ENCODE assay signal across 15 cellular contexts in genomic region chr3:54600441-54601204, GRCh38.
A peak's percentile ranks its signal among the peaks of the same experiment; 100 is the strongest.
DNase-seq lines count a peak whose midpoint lies in the region; ATAC-seq and TF ChIP-seq lines count a peak whose summit lies in the region.
"Had no signal": no experiment of that assay in that cellular context is flagged by ENCODE, and none has a peak within 500 bp of the region (broad histone marks: within the 10 kb centered on the region; RNA-seq: fewer than 3 reads in every experiment).

No MANE protein-coding gene starts in this region.

- H3K4me3 ChIP-seq in right lobe of liver, result no peak overlapping the region

- no peak overlapping the region for H3K27ac Mint-ChIP-seq in WTC11

- no peaks in the 10 kb centered on the region for H3K4me1 ChIP-seq in right lobe of liver
- H3K4me1 ChIP-seq: parathyroid adenoma had no signal

- no peak overlapping the region for H3K27ac ChIP-seq in right lobe of liver
- H3K27ac ChIP-seq: KMS-11, parathyroid adenoma had no signal

- 27% methylated on average over 7 of the region's 12 CpGs for WGBS in right lobe of liver (ENCODE audit: insufficient coverage, low coverage, low lambda C conversion rate, missing lambda C conversion rate)

- intact Hi-C loops in head of caudate nucleus (cut with DNase I) (no loop called here), right lobe of liver (cut with DNase I) (no loop called here), left colon (cut with DNase I, micrococcal nuclease) (no loop called here)

- H3K9me3 ChIP-seq in right lobe of liver, result no peaks in the 10 kb centered on the region

- no peak overlapping the region for H3K4me3 Mint-ChIP-seq in WTC11

- TF ChIP-seq CTCF in WTC11 (IDR thresholded peaks at IDR 0.05) (no peak), omental fat pad (IDR thresholded peaks at IDR 0.05) (no peak), right lobe of liver (IDR thresholded peaks at IDR 0.05) (no peak)

- CTCF ChIA-PET in WTC11 (lab: Charles Lee), result no interaction called here

- H3K36me3 Mint-ChIP-seq in WTC11, result no peaks in the 10 kb centered on the region

- no peak for TF ChIP-seq POLR2A in right lobe of liver (IDR thresholded peaks at IDR 0.05)

- peak; percentile 74 for ATAC-seq in WTC11
- ATAC-seq in omental fat pad (ENCODE audit: low FRiP score), result peak; percentile 35
- no peak for ATAC-seq in right lobe of liver
- ATAC-seq in SK-N-SH treated with all-trans-retinoic acid at 6 μM for 48 hours, result no peak
- no peak for ATAC-seq in left colon
- ATAC-seq: Panc1 had no signal

- no peaks in the 10 kb centered on the region; the same call in 1 of the 2 replicates for H3K27me3 Mint-ChIP-seq in WTC11 (ENCODE audit: low read depth)

- no peaks in the 10 kb centered on the region for H3K9me3 Mint-ChIP-seq in WTC11

- POLR2A ChIA-PET in WTC11 (lab: Charles Lee), result no interaction called here

- no peaks in the 10 kb centered on the region for H3K36me3 ChIP-seq in right lobe of liver

- H3K4me1 Mint-ChIP-seq in WTC11, result peaks cover 37% of the 10 kb centered on the region

- peak in 9 of 14 donors; percentile 2 to 50 (median 18) for DNase-seq in C1 segment of cervical spinal cord (lab: John Stamatoyannopoulos, UW)
- DNase-seq in WTC11 (ENCODE audit: low spot score), result no peak
- peak in 33 of 42 donors; percentile 4 to 73 (median 37) for DNase-seq in head of caudate nucleus
- no peak for DNase-seq in omental fat pad (ENCODE audit: low spot score)
- DNase-seq in right lobe of liver, result no peak
- no peak for DNase-seq in activated CD4-positive, alpha-beta T cell treated with anti-CD3 and anti-CD28 coated beads for 1 hour
- no peak for DNase-seq in left colon
- DNase-seq: activated effector memory CD4-positive, alpha-beta T cell treated with Interleukin-2 at 50 U/mL for 16 hours; effector CD8-positive, alpha-beta T cell; NCI-H1436 treated with DMSO at 0.1 percent for 48 hours; NCI-H510A treated with DMSO at 0.1 percent for 48 hours had no signal

- no peaks in the 10 kb centered on the region for H3K27me3 ChIP-seq in right lobe of liver

TF ChIP-seq in WTC11, 78 proteins besides CTCF, POLR2A, EP300 and RAD21:
- TF ChIP-seq CBFB (CRISPR knock-in tag; IDR thresholded peaks at IDR 0.05; ENCODE audit: low read depth), result no peak
- TF ChIP-seq TEAD1 (CRISPR knock-in tag; IDR thresholded peaks at IDR 0.05), result no peak
- no peak for TF ChIP-seq ATF1 (CRISPR knock-in tag; IDR thresholded peaks at IDR 0.05)
- no peak for TF ChIP-seq JAZF1 (CRISPR knock-in tag; IDR thresholded peaks at IDR 0.05)
- TF ChIP-seq TEAD4 (CRISPR knock-in tag; IDR thresholded peaks at IDR 0.05), result no peak
- TF ChIP-seq PRRX2 (CRISPR knock-in tag; IDR thresholded peaks at IDR 0.05), result no peak
- no peak for TF ChIP-seq GRHL2 (CRISPR knock-in tag; IDR thresholded peaks at IDR 0.05; ENCODE audit: insufficient replicate concordance, severe bottlenecking)
- no peak for TF ChIP-seq ZMAT4 (CRISPR knock-in tag; IDR thresholded peaks at IDR 0.05)

TF ChIP-seq in SK-N-SH treated with all-trans-retinoic acid at 6 μM for 48 hours, 23 proteins besides CTCF, POLR2A, EP300 and RAD21:
- TF ChIP-seq TCF4 (CRISPR knock-in tag; IDR thresholded peaks at IDR 0.05; ENCODE audit: borderline replicate concordance) (no peak), CREB5 (CRISPR knock-in tag; IDR thresholded peaks at IDR 0.05; ENCODE audit: low read depth) (no peak), ZFP30 (CRISPR knock-in tag; IDR thresholded peaks at IDR 0.05) (no peak), ZC3H10 (CRISPR knock-in tag; IDR thresholded peaks at IDR 0.05) (no peak), RARB (CRISPR knock-in tag; IDR thresholded peaks at IDR 0.05) (no peak), ESRRG (CRISPR knock-in tag; IDR thresholded peaks at IDR 0.05) (no peak), OSR1 (CRISPR knock-in tag; IDR thresholded peaks at IDR 0.05) (no peak), GLIS3 (CRISPR knock-in tag; IDR thresholded peaks at IDR 0.05) (no peak)

Comparison
In these comparisons a context has a peak if more than half of its experiments do, and no peak if none do; other contexts are left out.
1. DNase-seq: peak in C1 segment of cervical spinal cord (9 of 14) and head of caudate nucleus (33 of 42); none in WTC11 (single experiment), omental fat pad (single experiment), right lobe of liver (0 of 3), activated CD4-positive, alpha-beta T cell treated with anti-CD3 and anti-CD28 coated beads for 1 hour (single experiment) and left colon (0 of 2).
2. ATAC-seq: peak in WTC11 (single experiment) and omental fat pad (single experiment); none in right lobe of liver (0 of 4), SK-N-SH treated with all-trans-retinoic acid at 6 μM for 48 hours (single experiment) and left colon (single experiment).